Comparison of ENCODE assay signal across 8 cellular contexts in the genomic region with DNA sequence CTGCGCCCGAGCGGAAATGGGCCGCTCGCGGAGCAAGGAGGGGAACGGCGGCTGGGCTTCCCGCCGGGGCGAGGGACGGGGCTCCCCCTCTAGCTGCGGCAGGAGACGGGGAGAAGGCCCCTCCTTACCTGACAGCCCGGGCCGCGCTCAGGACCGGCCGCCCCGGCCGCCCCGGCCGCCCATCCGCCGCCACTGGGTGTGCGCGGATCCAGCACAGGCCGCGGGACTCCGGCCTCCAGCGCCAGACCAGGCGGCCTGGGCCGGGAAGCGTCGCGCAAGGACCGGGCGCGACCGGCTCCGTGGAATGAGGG. TPM values are rescaled to one million over a fixed set of nuclear protein-coding genes. Genes with fewer than 3 reads are reported as not detected.
DNase-seq lines count a peak whose midpoint lies in the region; ATAC-seq and TF ChIP-seq lines count a peak whose summit lies in the region.

No MANE protein-coding gene starts in this region.

- H3K36me3 Mint-ChIP-seq in CD4-positive, alpha-beta memory T cell, result peaks cover 0 to 8% of the 10 kb centered on the region in 2 donors

- peak; percentile 35 for ATAC-seq in GM19395 (IDR thresholded peaks at IDR 0.05; ENCODE audit: unreplicated experiment)
- peak; percentile 18 for ATAC-seq in HG03378 (IDR thresholded peaks at IDR 0.05; ENCODE audit: unreplicated experiment)
- peak; percentile 64 to 83 (median 70) for ATAC-seq in heart right ventricle
- peak; percentile 67 to 68 for ATAC-seq in gastrocnemius medialis

- WGBS in heart right ventricle, 2 donors, result 0% methylated on average over 34 to 41 of the region's 41 CpGs

- peak overlapping the region; percentile 81 to 83 for H3K4me3 ChIP-seq in CD4-positive, alpha-beta memory T cell (ENCODE audit: low read length in 2 of 2)
- H3K4me3 ChIP-seq in heart right ventricle (peak overlapping the region; percentile 53 to 96 (median 92)), gastrocnemius medialis (peak overlapping the region; percentile 71 to 92 (median 76))

- no peaks in the 10 kb centered on the region for H3K27me3 Mint-ChIP-seq in CD4-positive, alpha-beta memory T cell

- peak overlapping the region; percentile 73 for H3K27ac ChIP-seq in CD4-positive, alpha-beta memory T cell (ENCODE audit: low read depth, low read length)
- H3K27ac ChIP-seq in heart right ventricle (peak overlapping the region; percentile 81 to 95 (median 94)), gastrocnemius medialis (peak overlapping the region; percentile 88 to 96 (median 92))

- in situ Hi-C loops in gastrocnemius medialis (cut with MboI; ENCODE audit: low sequenced_read_pairs in 4 of 4), result no loop called here

- H3K36me3 ChIP-seq in CD4-positive, alpha-beta memory T cell (ENCODE audit: insufficient read depth, low read length), result no peaks in the 10 kb centered on the region
- H3K36me3 ChIP-seq in heart right ventricle (peaks cover 0 to 4% (median 0%) of the 10 kb centered on the region in 9 donors), gastrocnemius medialis (no peaks in the 10 kb centered on the region)

- DNase-seq in CD4-positive, alpha-beta memory T cell, result peak in 1 of 5 donors; percentile 21
- peak; percentile 59 to 67 for DNase-seq in activated T-cell treated with anti-CD3 and anti-CD28 coated beads, Interleukin-2, amount 50 U/mL, for 48 hours
- DNase-seq in heart right ventricle, result peak in 1 of 2 donors; percentile 42
- DNase-seq in gastrocnemius medialis, result no peak
- no peak for DNase-seq in kidney tubule cell (ENCODE audit: low spot score)
- DNase-seq in NCI-H1092 treated with DMSO at 0.1 percent for 48 hours (lab: John Stamatoyannopoulos, UW), result no peak

- CTCF ChIA-PET in CD4-positive, alpha-beta memory T cell (lab: Charles Lee; ENCODE audit: partially characterized antibody), result interaction anchor here (1.2 to 8.7 kb wide), 3 partner anchors 15 to 105 kb away, joined by 4 to 68 read pairs (median 5); no protein-coding TSS in a partner anchor

- peaks cover 26% of the 10 kb centered on the region for H3K4me1 ChIP-seq in CD4-positive, alpha-beta memory T cell (ENCODE audit: insufficient read depth, low read length)
- H3K4me1 ChIP-seq in heart right ventricle (peaks cover 19 to 61% (median 46%) of the 10 kb centered on the region in 9 donors), gastrocnemius medialis (peaks cover 26 to 38% of the 10 kb centered on the region in 2 donors)

- no peaks in the 10 kb centered on the region for H3K27me3 ChIP-seq in CD4-positive, alpha-beta memory T cell (ENCODE audit: insufficient read depth, low read length)
- H3K27me3 ChIP-seq in heart right ventricle (no peaks in the 10 kb centered on the region), gastrocnemius medialis (no peaks in the 10 kb centered on the region)

- no peaks in the 10 kb centered on the region for H3K9me3 Mint-ChIP-seq in CD4-positive, alpha-beta memory T cell

- TF ChIP-seq CTCF in heart right ventricle (IDR thresholded peaks at IDR 0.05) (no peak), gastrocnemius medialis (IDR thresholded peaks at IDR 0.05 in 4 of 5, conservative IDR thresholded peaks at IDR 0.05 in 1 of 5) (no peak)

- H3K4me3 Mint-ChIP-seq in CD4-positive, alpha-beta memory T cell, result peak overlapping the region; percentile 96 to 100 (median 98)

- H3K9me3 ChIP-seq in CD4-positive, alpha-beta memory T cell (ENCODE audit: control insufficient read depth in 1 of 2, low read length in 2 of 2), result no peaks in the 10 kb centered on the region
- no peaks in the 10 kb centered on the region for H3K9me3 ChIP-seq in heart right ventricle
- no peaks in the 10 kb centered on the region for H3K9me3 ChIP-seq in gastrocnemius medialis

- intact Hi-C loops in CD4-positive, alpha-beta memory T cell (cut with micrococcal nuclease), result loop anchor here (1.0 to 10.0 kb wide), 7 partner anchors 8 to 1673 kb away; a partner anchor contains a TSS
- intact Hi-C loops in heart right ventricle (cut with DNase I), result loop anchor here in 2 of 10 donors (5.0 to 10.0 kb wide), 2 partner anchors 87 to 235 kb away; a partner anchor contains a TSS
- intact Hi-C loops in gastrocnemius medialis (cut with DNase I; ENCODE audit: low total_unique reads), result loop anchor here (1.0 to 2.0 kb wide), 5 partner anchors 8 to 227 kb away; a partner anchor contains a TSS

- no peak for TF ChIP-seq POLR2A in gastrocnemius medialis (IDR thresholded peaks at IDR 0.05)

- H3K4me1 Mint-ChIP-seq in CD4-positive, alpha-beta memory T cell, result peaks cover 20 to 56% (median 42%) of the 10 kb centered on the region in 4 donors

- H3K27ac Mint-ChIP-seq in CD4-positive, alpha-beta memory T cell, result peak overlapping the region in 3 of 7 donors; percentile 93 to 97 (median 96)

- POLR2A ChIA-PET in CD4-positive, alpha-beta memory T cell (lab: Charles Lee; ENCODE audit: partially characterized antibody), result interaction anchor here (1.0 to 4.4 kb wide), 8 partner anchors 9 to 1114 kb away, joined by 3 to 29 read pairs (median 8); a partner anchor contains a TSS

RNA-seq across cellular contexts. Expression of a gene that starts 0.3 kb away (rescaled TPM):
- total RNA-seq in CD4-positive, alpha-beta memory T cell, result 10 to 100 TPM; 28.3 to 29.7 TPM
- 10 to 100 TPM; 33.1 to 40.1 TPM for polyA plus RNA-seq in CD4-positive, alpha-beta memory T cell
- total RNA-seq in heart right ventricle, result 10 to 100 TPM; 11.0 to 24.2 (median 16.3) TPM
- polyA plus RNA-seq in heart right ventricle, result 10 to 100 TPM; 19.5 to 26.0 TPM
- total RNA-seq in gastrocnemius medialis, result 10 to 100 TPM; 29.2 to 42.1 (median 31.1) TPM

RNA-seq across cellular contexts. Expression of a gene that starts 8.0 kb away (rescaled TPM):
- 10 to 100 TPM in 1 of 2 experiments, 1 to 10 TPM in 1; 7.7 to 12.8 TPM for total RNA-seq in CD4-positive, alpha-beta memory T cell
- 1 to 10 TPM; 6.9 to 7.7 TPM for polyA plus RNA-seq in CD4-positive, alpha-beta memory T cell
- 10 to 100 TPM in 2 of 10 donors, 1 to 10 TPM in 8; 4.1 to 10.9 (median 7.0) TPM for total RNA-seq in heart right ventricle
- polyA plus RNA-seq in heart right ventricle, result 1 to 10 TPM; 1.1 to 3.6 TPM
- total RNA-seq in gastrocnemius medialis, result 10 to 100 TPM in 1 of 4 donors, 1 to 10 TPM in 3; 3.5 to 12.5 (median 6.6) TPM

RNA-seq across cellular contexts. Expression of a gene that starts 38.7 kb away (rescaled TPM):
- 1 to 10 TPM; 3.3 to 4.2 TPM for total RNA-seq in CD4-positive, alpha-beta memory T cell
- 1 to 10 TPM; 6.9 to 8.0 TPM for polyA plus RNA-seq in CD4-positive, alpha-beta memory T cell
- total RNA-seq in heart right ventricle (1 to 10 TPM in 9 of 10 donors, under 1 TPM in 1; 0.42 to 4.0 (median 1.5) TPM), gastrocnemius medialis (1 to 10 TPM; 1.5 to 3.2 (median 2.0) TPM)
- 1 to 10 TPM in 1 of 2 donors, under 1 TPM in 1; 0.66 to 2.2 TPM for polyA plus RNA-seq in heart right ventricle

Comparison
In these comparisons a context has a peak if more than half of its experiments do, and no peak if none do; other contexts are left out.
1. DNase-seq: peak in activated T-cell treated with anti-CD3 and anti-CD28 coated beads, Interleukin-2, amount 50 U/mL, for 48 hours (2 of 2); none in gastrocnemius medialis (0 of 2), kidney tubule cell (single experiment) and NCI-H1092 treated with DMSO at 0.1 percent for 48 hours (single experiment).
2. ATAC-seq: peak in every context shown above with its lines; median percentile 70 in heart right ventricle; 68 in gastrocnemius medialis; 35 in GM19395; 18 in HG03378.
3. Peak in every context shown above with its lines, with median percentiles within 50 percentile points of each other: H3K27ac ChIP-seq and H3K4me3 ChIP-seq.